Comparison of ENCODE assay signal across 29 cellular contexts in genomic region chrX:133529578-133529977, GRCh38.
"Had no signal": no experiment of that assay in that cellular context is flagged by ENCODE, and none has a peak within 500 bp of the region (broad histone marks: within the 10 kb centered on the region; RNA-seq: fewer than 3 reads in every experiment).

No MANE protein-coding gene starts in this region.

- ATAC-seq: stimulated activated effector memory CD8-positive, alpha-beta T cell treated with anti-CD3 and anti-CD28 coated beads, Interleukin-12 subunit alpha, Interleukin-12 subunit beta, amount 100 ng/mL, for 72 hours; stimulated activated memory B cell treated with anti-CD40 and anti-IgM and Interleukin-4, amounts not matched to agents 10 μg/mL and 1 μg/mL and 100 μg/mL, for 72 hours; stimulated activated naive B cell treated with anti-CD40 and anti-IgM and Interleukin-4, amounts not matched to agents 10 μg/mL and 1 μg/mL and 100 μg/mL, for 72 hours; stimulated activated naive CD8-positive, alpha-beta T cell treated with anti-CD3 and anti-CD28 coated beads, Interleukin-15, amount 100 ng/mL, for 72 hours; stimulated activated naive CD8-positive, alpha-beta T cell treated with anti-CD3 and anti-CD28 coated beads, Interleukin-15, Interleukin-2, amounts not matched to agents 100 U/mL and 50 U/mL, for 24 hours; upper lobe of right lung had no signal

- H3K4me3 ChIP-seq: stomach, suprapubic skin, testis, thoracic aorta, thyroid gland, tibial artery, tibial nerve, transverse colon, upper lobe of left lung, upper lobe of right lung, uterus, vagina had no signal

- H3K9me3 Mint-ChIP-seq: stimulated activated effector memory CD8-positive, alpha-beta T cell treated with anti-CD3 and anti-CD28 coated beads, Interleukin-12 subunit alpha, Interleukin-12 subunit beta, amount 100 ng/mL, for 72 hours; stimulated activated memory B cell treated with anti-CD40 and anti-IgM and Interleukin-4, amounts not matched to agents 10 μg/mL and 1 μg/mL and 100 μg/mL, for 72 hours; stimulated activated naive B cell treated with anti-CD40 and anti-IgM and Interleukin-4, amounts not matched to agents 10 μg/mL and 1 μg/mL and 100 μg/mL, for 72 hours; stimulated activated naive CD8-positive, alpha-beta T cell treated with anti-CD3 and anti-CD28 coated beads, Interleukin-15, amount 100 ng/mL, for 72 hours; stimulated activated naive CD8-positive, alpha-beta T cell treated with anti-CD3 and anti-CD28 coated beads, Interleukin-15, Interleukin-2, amounts not matched to agents 100 ng/mL and 50 ng/mL, for 24 hours; type B pancreatic cell had no signal

- H3K27me3 Mint-ChIP-seq: stimulated activated memory B cell treated with anti-CD40 and anti-IgM and Interleukin-4, amounts not matched to agents 10 μg/mL and 1 μg/mL and 100 μg/mL, for 72 hours; stimulated activated naive B cell treated with anti-CD40 and anti-IgM and Interleukin-4, amounts not matched to agents 10 μg/mL and 1 μg/mL and 100 μg/mL, for 72 hours; stimulated activated naive CD8-positive, alpha-beta T cell treated with anti-CD3 and anti-CD28 coated beads, Interleukin-15, amount 100 ng/mL, for 72 hours; stimulated activated naive CD8-positive, alpha-beta T cell treated with anti-CD3 and anti-CD28 coated beads, Interleukin-15, Interleukin-2, amounts not matched to agents 100 ng/mL and 50 ng/mL, for 24 hours; type B pancreatic cell had no signal

- H3K4me1 ChIP-seq: stomach, suprapubic skin, testis, thyroid gland, tibial artery, tibial nerve, transverse colon, upper lobe of left lung, upper lobe of right lung, uterus, vagina had no signal

- H3K36me3 Mint-ChIP-seq: stimulated activated effector memory CD8-positive, alpha-beta T cell treated with anti-CD3 and anti-CD28 coated beads, Interleukin-12 subunit alpha, Interleukin-12 subunit beta, amount 100 ng/mL, for 72 hours; stimulated activated memory B cell treated with anti-CD40 and anti-IgM and Interleukin-4, amounts not matched to agents 10 μg/mL and 1 μg/mL and 100 μg/mL, for 72 hours; stimulated activated naive B cell treated with anti-CD40 and anti-IgM and Interleukin-4, amounts not matched to agents 10 μg/mL and 1 μg/mL and 100 μg/mL, for 72 hours had no signal

- H3K27me3 ChIP-seq: stomach, suprapubic skin, testis, thyroid gland, tibial artery, tibial nerve, transverse colon, upper lobe of left lung, upper lobe of right lung, uterus, vagina had no signal

- H3K36me3 ChIP-seq: stomach, suprapubic skin, thoracic aorta, thyroid gland, tibial artery, tibial nerve, transverse colon, upper lobe of left lung, upper lobe of right lung, uterus, vagina had no signal

- DNase-seq: stimulated activated CD4-positive, alpha-beta T cell treated with anti-CD3 and anti-CD28 coated beads, Interleukin-2, amount 100 ng/mL, for 48 hours; stimulated activated CD4-positive, alpha-beta T cell treated with anti-CD3 and anti-CD28 coated beads, Interleukin-4, amount 100 ng/mL, for 1 hour; stimulated activated CD4-positive, alpha-beta T cell treated with anti-CD3 and anti-CD28 coated beads, Interleukin-4, amount 100 ng/mL, for 24 hours; stimulated activated CD4-positive, alpha-beta T cell treated with anti-CD3 and anti-CD28 coated beads, Interleukin-4, amount 100 ng/mL, for 4 hours; stimulated activated CD8-positive, alpha-beta memory T cell treated with anti-CD3 and anti-CD28 coated beads, Interleukin-4, amount 100 ng/mL, for 48 hours; stimulated activated naive B cell treated with anti-CD40 and anti-IgM and Interleukin-4, amounts not matched to agents 10 μg/mL and 1 μg/mL and 100 μg/mL, for 72 hours; stimulated activated naive CD4-positive, alpha-beta T cell; stimulated activated naive CD4-positive, alpha-beta T cell treated with Interleukin-2 at 50 U/mL for 16 hours; stimulated activated naive CD8-positive, alpha-beta T cell treated with anti-CD3 and anti-CD28 coated beads, Interleukin-15, amount 100 ng/mL, for 72 hours; stimulated activated naive CD8-positive, alpha-beta T cell treated with anti-CD3 and anti-CD28 coated beads, Interleukin-15, Interleukin-2, amounts not matched to agents 100 U/mL and 50 U/mL, for 24 hours; stomach; substantia nigra; testis; thyroid gland; tibial artery; transverse colon; trophoblast cell; upper lobe of left lung; upper lobe of right lung; uterus had no signal

- H3K27ac Mint-ChIP-seq: stimulated activated effector memory CD8-positive, alpha-beta T cell treated with anti-CD3 and anti-CD28 coated beads, Interleukin-12 subunit alpha, Interleukin-12 subunit beta, amount 100 ng/mL, for 72 hours; stimulated activated memory B cell treated with anti-CD40 and anti-IgM and Interleukin-4, amounts not matched to agents 10 μg/mL and 1 μg/mL and 100 μg/mL, for 72 hours; stimulated activated naive B cell treated with anti-CD40 and anti-IgM and Interleukin-4, amounts not matched to agents 10 μg/mL and 1 μg/mL and 100 μg/mL, for 72 hours; stimulated activated naive CD8-positive, alpha-beta T cell treated with anti-CD3 and anti-CD28 coated beads, Interleukin-15, amount 100 ng/mL, for 72 hours; stimulated activated naive CD8-positive, alpha-beta T cell treated with anti-CD3 and anti-CD28 coated beads, Interleukin-15, Interleukin-2, amounts not matched to agents 100 ng/mL and 50 ng/mL, for 24 hours; type B pancreatic cell had no signal

- H3K27ac ChIP-seq: stomach, suprapubic skin, testis, thoracic aorta, thyroid gland, tibial artery, tibial nerve, transverse colon, upper lobe of left lung, upper lobe of right lung, uterus, vagina had no signal

- H3K9me3 ChIP-seq: stomach, suprapubic skin, testis, thoracic aorta, thyroid gland, tibial artery, tibial nerve, transverse colon, upper lobe of left lung, upper lobe of right lung, uterus, vagina had no signal

- H3K4me3 Mint-ChIP-seq: stimulated activated effector memory CD8-positive, alpha-beta T cell treated with anti-CD3 and anti-CD28 coated beads, Interleukin-12 subunit alpha, Interleukin-12 subunit beta, amount 100 ng/mL, for 72 hours; stimulated activated memory B cell treated with anti-CD40 and anti-IgM and Interleukin-4, amounts not matched to agents 10 μg/mL and 1 μg/mL and 100 μg/mL, for 72 hours; stimulated activated naive B cell treated with anti-CD40 and anti-IgM and Interleukin-4, amounts not matched to agents 10 μg/mL and 1 μg/mL and 100 μg/mL, for 72 hours; stimulated activated naive CD8-positive, alpha-beta T cell treated with anti-CD3 and anti-CD28 coated beads, Interleukin-15, amount 100 ng/mL, for 72 hours; stimulated activated naive CD8-positive, alpha-beta T cell treated with anti-CD3 and anti-CD28 coated beads, Interleukin-15, Interleukin-2, amounts not matched to agents 100 ng/mL and 50 ng/mL, for 24 hours; type B pancreatic cell had no signal

- FAIRE-seq: urothelium cell line had no signal

- H3K4me1 Mint-ChIP-seq: stimulated activated effector memory CD8-positive, alpha-beta T cell treated with anti-CD3 and anti-CD28 coated beads, Interleukin-12 subunit alpha, Interleukin-12 subunit beta, amount 100 ng/mL, for 72 hours; stimulated activated memory B cell treated with anti-CD40 and anti-IgM and Interleukin-4, amounts not matched to agents 10 μg/mL and 1 μg/mL and 100 μg/mL, for 72 hours; stimulated activated naive B cell treated with anti-CD40 and anti-IgM and Interleukin-4, amounts not matched to agents 10 μg/mL and 1 μg/mL and 100 μg/mL, for 72 hours; stimulated activated naive CD8-positive, alpha-beta T cell treated with anti-CD3 and anti-CD28 coated beads, Interleukin-15, amount 100 ng/mL, for 72 hours had no signal
